Comparison of ENCODE assay signal across 28 cellular contexts in the genomic region with DNA sequence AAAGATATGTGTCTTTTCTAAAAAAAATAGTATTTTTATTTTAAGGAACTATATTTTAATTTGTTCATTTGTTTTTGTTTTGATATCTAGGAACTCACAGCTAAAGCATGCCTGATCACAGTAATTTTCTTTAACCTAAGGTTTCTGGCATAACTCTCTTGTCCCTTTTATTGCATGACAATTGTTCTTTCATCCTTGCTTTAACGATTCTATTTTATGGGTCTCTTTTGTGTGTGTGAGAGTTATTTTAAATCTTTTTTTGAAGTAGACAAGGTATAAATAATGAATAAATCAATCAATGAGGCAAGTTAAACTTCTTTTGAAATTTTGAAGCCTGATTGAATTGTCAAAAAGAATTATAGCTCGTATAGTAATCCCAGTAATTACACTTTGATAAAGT.
"Had no signal": no experiment of that assay in that cellular context is flagged by ENCODE, and none has a peak within 500 bp of the region (broad histone marks: within the 10 kb centered on the region; RNA-seq: fewer than 3 reads in every experiment).

No MANE protein-coding gene starts in this region.

- H3K4me1 Mint-ChIP-seq: stimulated activated effector memory CD8-positive, alpha-beta T cell treated with anti-CD3 and anti-CD28 coated beads, Interleukin-12 subunit alpha, Interleukin-12 subunit beta, amount 100 ng/mL, for 72 hours; stimulated activated memory B cell treated with anti-CD40 and anti-IgM and Interleukin-4, amounts not matched to agents 10 μg/mL and 1 μg/mL and 100 μg/mL, for 72 hours; stimulated activated naive CD8-positive, alpha-beta T cell treated with anti-CD3 and anti-CD28 coated beads, Interleukin-15, amount 100 ng/mL, for 72 hours had no signal

- DNase-seq: stimulated activated CD4-positive, alpha-beta T cell treated with anti-CD3 and anti-CD28 coated beads, Interleukin-2, amount 100 ng/mL, for 48 hours; stimulated activated CD4-positive, alpha-beta T cell treated with anti-CD3 and anti-CD28 coated beads, Interleukin-4, amount 100 ng/mL, for 1 hour; stimulated activated CD4-positive, alpha-beta T cell treated with anti-CD3 and anti-CD28 coated beads, Interleukin-4, amount 100 ng/mL, for 24 hours; stimulated activated CD4-positive, alpha-beta T cell treated with anti-CD3 and anti-CD28 coated beads, Interleukin-4, amount 100 ng/mL, for 4 hours; stimulated activated CD8-positive, alpha-beta memory T cell treated with anti-CD3 and anti-CD28 coated beads, Interleukin-4, amount 100 ng/mL, for 48 hours; stimulated activated naive CD4-positive, alpha-beta T cell; stimulated activated naive CD4-positive, alpha-beta T cell treated with Interleukin-2 at 50 U/mL for 16 hours; stimulated activated naive CD8-positive, alpha-beta T cell treated with anti-CD3 and anti-CD28 coated beads, Interleukin-15, amount 100 ng/mL, for 72 hours; stimulated activated naive CD8-positive, alpha-beta T cell treated with anti-CD3 and anti-CD28 coated beads, Interleukin-15, Interleukin-2, amounts not matched to agents 100 U/mL and 50 U/mL, for 24 hours; stomach; substantia nigra; testis; thyroid gland; tibial artery; transverse colon; trophoblast cell; upper lobe of left lung; upper lobe of right lung; uterus had no signal

- ATAC-seq: stimulated activated effector memory CD8-positive, alpha-beta T cell treated with anti-CD3 and anti-CD28 coated beads, Interleukin-12 subunit alpha, Interleukin-12 subunit beta, amount 100 ng/mL, for 72 hours; stimulated activated memory B cell treated with anti-CD40 and anti-IgM and Interleukin-4, amounts not matched to agents 10 μg/mL and 1 μg/mL and 100 μg/mL, for 72 hours; stimulated activated naive CD8-positive, alpha-beta T cell treated with anti-CD3 and anti-CD28 coated beads, Interleukin-15, amount 100 ng/mL, for 72 hours; stimulated activated naive CD8-positive, alpha-beta T cell treated with anti-CD3 and anti-CD28 coated beads, Interleukin-15, Interleukin-2, amounts not matched to agents 100 U/mL and 50 U/mL, for 24 hours; upper lobe of right lung had no signal

- H3K36me3 Mint-ChIP-seq: stimulated activated effector memory CD8-positive, alpha-beta T cell treated with anti-CD3 and anti-CD28 coated beads, Interleukin-12 subunit alpha, Interleukin-12 subunit beta, amount 100 ng/mL, for 72 hours; stimulated activated memory B cell treated with anti-CD40 and anti-IgM and Interleukin-4, amounts not matched to agents 10 μg/mL and 1 μg/mL and 100 μg/mL, for 72 hours; type B pancreatic cell had no signal

- H3K4me3 Mint-ChIP-seq: stimulated activated effector memory CD8-positive, alpha-beta T cell treated with anti-CD3 and anti-CD28 coated beads, Interleukin-12 subunit alpha, Interleukin-12 subunit beta, amount 100 ng/mL, for 72 hours; stimulated activated memory B cell treated with anti-CD40 and anti-IgM and Interleukin-4, amounts not matched to agents 10 μg/mL and 1 μg/mL and 100 μg/mL, for 72 hours; stimulated activated naive CD8-positive, alpha-beta T cell treated with anti-CD3 and anti-CD28 coated beads, Interleukin-15, amount 100 ng/mL, for 72 hours; stimulated activated naive CD8-positive, alpha-beta T cell treated with anti-CD3 and anti-CD28 coated beads, Interleukin-15, Interleukin-2, amounts not matched to agents 100 ng/mL and 50 ng/mL, for 24 hours; type B pancreatic cell had no signal

- H3K27ac ChIP-seq: stomach, suprapubic skin, testis, thoracic aorta, thyroid gland, tibial artery, tibial nerve, transverse colon, upper lobe of left lung, upper lobe of right lung, uterus, vagina had no signal

- FAIRE-seq: urothelium cell line had no signal

- H3K4me1 ChIP-seq: suprapubic skin, testis, thyroid gland, tibial artery, upper lobe of left lung, upper lobe of right lung, uterus, vagina had no signal

- H3K27ac Mint-ChIP-seq: stimulated activated effector memory CD8-positive, alpha-beta T cell treated with anti-CD3 and anti-CD28 coated beads, Interleukin-12 subunit alpha, Interleukin-12 subunit beta, amount 100 ng/mL, for 72 hours; stimulated activated memory B cell treated with anti-CD40 and anti-IgM and Interleukin-4, amounts not matched to agents 10 μg/mL and 1 μg/mL and 100 μg/mL, for 72 hours; stimulated activated naive CD8-positive, alpha-beta T cell treated with anti-CD3 and anti-CD28 coated beads, Interleukin-15, amount 100 ng/mL, for 72 hours; stimulated activated naive CD8-positive, alpha-beta T cell treated with anti-CD3 and anti-CD28 coated beads, Interleukin-15, Interleukin-2, amounts not matched to agents 100 ng/mL and 50 ng/mL, for 24 hours; type B pancreatic cell had no signal

- H3K9me3 ChIP-seq: stomach, suprapubic skin, testis, thoracic aorta, thyroid gland, tibial artery, tibial nerve, transverse colon, upper lobe of left lung, upper lobe of right lung, uterus, vagina had no signal

- H3K27me3 ChIP-seq: stomach, suprapubic skin, testis, thyroid gland, upper lobe of left lung, upper lobe of right lung, uterus, vagina had no signal

- H3K4me3 ChIP-seq: stomach, suprapubic skin, testis, thoracic aorta, thyroid gland, tibial artery, tibial nerve, transverse colon, upper lobe of left lung, upper lobe of right lung, uterus, vagina had no signal

- H3K36me3 ChIP-seq: stomach, suprapubic skin, thoracic aorta, thyroid gland, tibial artery, tibial nerve, transverse colon, upper lobe of left lung, upper lobe of right lung, uterus, vagina had no signal

- H3K9me3 Mint-ChIP-seq: stimulated activated naive CD8-positive, alpha-beta T cell treated with anti-CD3 and anti-CD28 coated beads, Interleukin-15, amount 100 ng/mL, for 72 hours; stimulated activated naive CD8-positive, alpha-beta T cell treated with anti-CD3 and anti-CD28 coated beads, Interleukin-15, Interleukin-2, amounts not matched to agents 100 ng/mL and 50 ng/mL, for 24 hours; type B pancreatic cell had no signal
